1 cellular context compared by ENCODE assay signal in the genomic region with DNA sequence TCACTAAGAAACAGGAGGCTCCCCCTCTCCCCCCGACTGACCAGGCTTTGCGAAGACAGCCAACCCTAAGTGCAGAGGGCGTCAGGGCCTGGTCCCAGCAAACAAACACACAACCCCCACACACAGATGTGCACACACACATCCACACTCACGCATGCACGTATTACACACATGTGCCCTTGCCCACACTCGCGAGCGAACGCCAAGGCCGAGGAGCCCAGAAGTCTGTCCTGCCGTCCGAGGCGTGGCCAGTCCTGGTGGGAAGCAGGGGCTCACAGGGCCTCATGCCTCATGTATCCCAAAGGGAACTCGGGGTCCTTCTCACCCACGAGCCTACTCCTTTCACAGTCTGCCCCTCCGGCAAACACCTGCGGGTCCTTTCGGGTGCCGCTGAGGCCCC.
TF ChIP-seq lines count a peak whose summit lies in the region.

No MANE protein-coding gene starts in this region.

TF ChIP-seq in A549, 52 proteins besides CTCF, POLR2A, EP300 and RAD21:
- no peak for TF ChIP-seq NFE2L2 (conservative IDR thresholded peaks at IDR 0.05; ENCODE audit: low read length)
- no peak for TF ChIP-seq MYC (IDR thresholded peaks at IDR 0.05; ENCODE audit: borderline replicate concordance, low read length)
- TF ChIP-seq HEYL (CRISPR knock-in tag; IDR thresholded peaks at IDR 0.05), result no peak
- no peak for TF ChIP-seq FOSB (CRISPR knock-in tag; IDR thresholded peaks at IDR 0.05)
- TF ChIP-seq, protein P1, sequence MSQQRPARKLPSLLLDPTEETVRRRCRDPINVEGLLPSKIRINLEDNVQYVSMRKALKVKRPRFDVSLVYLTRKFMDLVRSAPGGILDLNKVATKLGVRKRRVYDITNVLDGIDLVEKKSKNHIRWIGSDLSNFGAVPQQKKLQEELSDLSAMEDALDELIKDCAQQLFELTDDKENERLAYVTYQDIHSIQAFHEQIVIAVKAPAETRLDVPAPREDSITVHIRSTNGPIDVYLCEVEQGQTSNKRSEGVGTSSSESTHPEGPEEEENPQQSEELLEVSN (IDR thresholded peaks at IDR 0.05; ENCODE audit: borderline replicate concordance, low read depth), result no peak
- no peak for TF ChIP-seq KDM5A (IDR thresholded peaks at IDR 0.05)
- TF ChIP-seq HOXB5 (CRISPR knock-in tag; IDR thresholded peaks at IDR 0.05), result no peak
- TF ChIP-seq BHLHE40 (IDR thresholded peaks at IDR 0.05; ENCODE audit: low read depth, low read length), result no peak
- TF ChIP-seq FOSL2 (IDR thresholded peaks at IDR 0.05), result no peak
- TF ChIP-seq FOSL2 (CRISPR knock-in tag; IDR thresholded peaks at IDR 0.05), result no peak
- TF ChIP-seq KDM1A (IDR thresholded peaks at IDR 0.05; ENCODE audit: low read depth), result no peak
- no peak for TF ChIP-seq ZSCAN20 (CRISPR knock-in tag; IDR thresholded peaks at IDR 0.05)
- no peak for TF ChIP-seq RARB (CRISPR knock-in tag; IDR thresholded peaks at IDR 0.05)
- TF ChIP-seq ESRRA (IDR thresholded peaks at IDR 0.05; ENCODE audit: borderline replicate concordance, low read length), result no peak
- TF ChIP-seq HOXB13 (CRISPR knock-in tag; IDR thresholded peaks at IDR 0.05; ENCODE audit: low read depth), result no peak
- TF ChIP-seq POLR2AphosphoS2 (conservative IDR thresholded peaks at IDR 0.05; ENCODE audit: low read length), result no peak
- TF ChIP-seq SREBF2 (IDR thresholded peaks at IDR 0.05), result no peak
- no peak for TF ChIP-seq MAZ (IDR thresholded peaks at IDR 0.05; ENCODE audit: borderline replicate concordance, low read depth, low read length)
- TF ChIP-seq, protein P2, sequence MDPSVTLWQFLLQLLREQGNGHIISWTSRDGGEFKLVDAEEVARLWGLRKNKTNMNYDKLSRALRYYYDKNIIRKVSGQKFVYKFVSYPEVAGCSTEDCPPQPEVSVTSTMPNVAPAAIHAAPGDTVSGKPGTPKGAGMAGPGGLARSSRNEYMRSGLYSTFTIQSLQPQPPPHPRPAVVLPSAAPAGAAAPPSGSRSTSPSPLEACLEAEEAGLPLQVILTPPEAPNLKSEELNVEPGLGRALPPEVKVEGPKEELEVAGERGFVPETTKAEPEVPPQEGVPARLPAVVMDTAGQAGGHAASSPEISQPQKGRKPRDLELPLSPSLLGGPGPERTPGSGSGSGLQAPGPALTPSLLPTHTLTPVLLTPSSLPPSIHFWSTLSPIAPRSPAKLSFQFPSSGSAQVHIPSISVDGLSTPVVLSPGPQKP (IDR thresholded peaks at IDR 0.05; ENCODE audit: low read depth, low read length), result no peak
TF ChIP-seq in A549: peak in this region for 0.
